In genomic region chr19:6862673-6863078, GRCh38 we compare ENCODE assay signal across 1 cellular context.
TF ChIP-seq lines count a peak whose summit lies in the region.

No MANE protein-coding gene starts in this region.

TF ChIP-seq in GM12878, 131 proteins besides CTCF, POLR2A, EP300 and RAD21 (continued from another document):
- peak; percentile 85 for TF ChIP-seq MLLT1 (IDR thresholded peaks at IDR 0.05)
- no peak for TF ChIP-seq RFX5 (IDR thresholded peaks at IDR 0.05; ENCODE audit: low read depth, low read length)
- TF ChIP-seq FOXK2 (IDR thresholded peaks at IDR 0.05), result no peak
- peak; percentile 50 for TF ChIP-seq MEF2B (IDR thresholded peaks at IDR 0.05; ENCODE audit: partially characterized antibody, poor library complexity, severe bottlenecking)
- TF ChIP-seq RBBP5 (conservative IDR thresholded peaks at IDR 0.05), result no peak
- peak; percentile 19; the same call in 1 of the 2 replicates for TF ChIP-seq MAX (IDR thresholded peaks at IDR 0.05; ENCODE audit: low read depth, low read length)
- peak; percentile 40 to 73; a peak in 3 of 4 replicates for TF ChIP-seq IKZF2 (IDR thresholded peaks at IDR 0.05)
- no peak; the same call in 1 of the 2 replicates for TF ChIP-seq ZBED1 (IDR thresholded peaks at IDR 0.05; ENCODE audit: borderline replicate concordance)
- no peak for TF ChIP-seq ATF3 (IDR thresholded peaks at IDR 0.05; ENCODE audit: borderline replicate concordance, extremely low read depth, low read depth, low read length)
- peak; percentile 97 for TF ChIP-seq HDGF (IDR thresholded peaks at IDR 0.05)
- TF ChIP-seq CREM (IDR thresholded peaks at IDR 0.05; ENCODE audit: low read depth), result 0 out of 2 replicates have a peak, but pooled peaks have one; percentile 34
- TF ChIP-seq SIN3A (IDR thresholded peaks at IDR 0.05; ENCODE audit: low read depth, low read length), result 0 out of 2 replicates have a peak, but pooled peaks have one; percentile 44
- TF ChIP-seq ZNF687 (IDR thresholded peaks at IDR 0.05), result peak; percentile 20; the same call in 1 of the 2 replicates
- TF ChIP-seq ZBTB33 (IDR thresholded peaks at IDR 0.05), result no peak
- TF ChIP-seq DPF2 (IDR thresholded peaks at IDR 0.05), result peak; percentile 15; the same call in 1 of the 2 replicates
- no peak for TF ChIP-seq ZNF384 (IDR thresholded peaks at IDR 0.05; ENCODE audit: borderline replicate concordance, low read depth, low read length)
- 0 out of 2 replicates have a peak, but pooled peaks have one; percentile 48 for TF ChIP-seq ZNF207 (IDR thresholded peaks at IDR 0.05; ENCODE audit: borderline replicate concordance)
- no peak for TF ChIP-seq JUND (IDR thresholded peaks at IDR 0.05; ENCODE audit: low read depth, low read length)
- TF ChIP-seq BCL3 (IDR thresholded peaks at IDR 0.05; ENCODE audit: borderline replicate concordance, insufficient read depth, low read depth, low read length, poor library complexity, severe bottlenecking), result no peak
- TF ChIP-seq CHD2 (IDR thresholded peaks at IDR 0.05; ENCODE audit: borderline replicate concordance, low read depth, low read length), result peak; percentile 65
- TF ChIP-seq SMC3 (IDR thresholded peaks at IDR 0.05; ENCODE audit: borderline replicate concordance, low read length), result peak; percentile 94
- no peak for TF ChIP-seq NFXL1 (IDR thresholded peaks at IDR 0.05; ENCODE audit: borderline replicate concordance)
- no peak for TF ChIP-seq IRF4 (IDR thresholded peaks at IDR 0.05; ENCODE audit: low read depth, low read length)
- peak; percentile 44 for TF ChIP-seq PBX3 (IDR thresholded peaks at IDR 0.05; ENCODE audit: insufficient replicate concordance, low read depth, low read length)
- peak; percentile 46; the same call in 1 of the 2 replicates for TF ChIP-seq CREB1 (IDR thresholded peaks at IDR 0.05; ENCODE audit: low read depth)
- 0 out of 2 replicates have a peak, but pooled peaks have one; percentile 14 for TF ChIP-seq CBX5 (IDR thresholded peaks at IDR 0.05; ENCODE audit: low read depth)
- TF ChIP-seq E4F1 (IDR thresholded peaks at IDR 0.05; ENCODE audit: borderline replicate concordance, partially characterized antibody), result no peak
- no peak for TF ChIP-seq MEF2A (IDR thresholded peaks at IDR 0.05; ENCODE audit: insufficient read depth, low read depth, low read length)
